In the genomic region with DNA sequence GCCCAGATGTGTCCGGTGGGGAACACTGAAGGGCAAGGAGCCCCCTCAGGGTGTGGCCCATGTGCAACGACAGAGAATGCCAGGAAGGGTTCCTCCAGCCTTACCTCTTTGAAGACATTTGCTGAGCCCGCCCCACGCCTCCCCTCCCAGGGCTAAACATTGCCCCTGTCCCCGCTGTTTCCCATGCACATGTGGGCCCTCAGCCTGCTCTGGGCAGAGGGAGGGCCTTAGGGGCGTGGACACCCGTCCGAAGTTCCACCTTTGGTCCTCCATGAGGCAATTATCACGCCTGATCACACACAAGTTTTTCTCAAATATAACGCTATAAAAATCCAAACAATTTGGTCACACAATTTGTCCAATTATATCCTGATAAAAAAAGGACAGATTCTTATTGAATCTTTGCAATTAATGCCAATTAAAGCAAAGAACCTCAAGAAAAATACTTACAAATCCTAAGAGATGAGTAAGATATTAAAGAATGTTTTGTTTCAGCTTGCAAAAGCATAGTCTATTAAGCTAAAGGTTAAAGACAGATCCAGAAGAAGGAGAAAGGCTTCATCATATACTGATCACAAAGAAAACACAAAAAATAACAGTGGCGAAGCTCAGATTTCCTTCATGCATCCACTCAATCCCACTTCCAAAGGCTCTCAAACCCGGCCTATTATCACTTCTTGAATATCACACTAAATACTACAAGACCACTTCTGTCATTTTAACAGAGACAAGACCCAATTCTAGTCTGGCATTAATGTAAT, we compare ENCODE assay signal across 23 cellular contexts. TPM values are rescaled to one million over a fixed set of nuclear protein-coding genes. Genes with fewer than 3 reads are reported as not detected.
"Had no signal": no experiment of that assay in that cellular context is flagged by ENCODE, and none has a peak within 500 bp of the region (broad histone marks: within the 10 kb centered on the region; RNA-seq: fewer than 3 reads in every experiment).

No MANE protein-coding gene starts in this region.

- H3K4me1 ChIP-seq: gastroesophageal sphincter, parathyroid adenoma, right atrium auricular region, stomach, testis had no signal

- H3K27ac ChIP-seq: gastroesophageal sphincter, heart right ventricle, parathyroid adenoma, right atrium auricular region, stomach, testis had no signal

- H3K9ac ChIP-seq: parathyroid adenoma had no signal

- H3K79me2 ChIP-seq: parathyroid adenoma had no signal

- H3K4me2 ChIP-seq: smooth muscle cell had no signal

- H3K36me3 ChIP-seq: gastroesophageal sphincter, heart right ventricle, right atrium auricular region, stomach had no signal

- DNase-seq: activated B cell treated with CpG ODN at 0.5 μM for 24 hours; activated CD4-positive, alpha-beta T cell treated with anti-CD3 and anti-CD28 coated beads for 48 hours; activated CD8-positive, alpha-beta T cell treated with anti-CD3 and anti-CD28 coated beads for 36 hours; activated effector memory CD4-positive, alpha-beta T cell treated with anti-CD3 and anti-CD28 coated beads, Interleukin-2, amount 50 U/mL, for 16 hours; activated T-cell treated with anti-CD3 and anti-CD28 coated beads, Interleukin-2, amount 50 U/mL, for 48 hours; effector memory CD8-positive, alpha-beta T cell; heart right ventricle; left ventricle myocardium superior; mucosa of descending colon; naive thymus-derived CD4-positive, alpha-beta T cell; stomach; testis had no signal

- H3K4me1 Mint-ChIP-seq: brain had no signal

- H3K27me3 Mint-ChIP-seq: activated CD8-positive, alpha-beta T cell treated with anti-CD3 and anti-CD28 coated beads for 36 hours; activated naive CD4-positive, alpha-beta T cell treated with anti-CD3 and anti-CD28 coated beads, Interleukin-2, amount 50 U/mL, for 24 hours; dendritic cell treated with granulocyte-macrophage colony-stimulating factor and Interleukin-4, amounts not matched to agents 40 ng/mL and 50 ng/mL, for 4 days had no signal

- H3K4me3 Mint-ChIP-seq: activated B cell treated with CpG ODN at 0.5 μM for 24 hours; activated CD8-positive, alpha-beta T cell treated with anti-CD3 and anti-CD28 coated beads for 36 hours; activated naive CD4-positive, alpha-beta T cell treated with anti-CD3 and anti-CD28 coated beads, Interleukin-2, amount 50 U/mL, for 24 hours; brain; central memory CD8-positive, alpha-beta T cell; dendritic cell treated with granulocyte-macrophage colony-stimulating factor and Interleukin-4, amounts not matched to agents 40 ng/mL and 50 ng/mL, for 4 days; effector memory CD8-positive, alpha-beta T cell; memory B cell; naive thymus-derived CD4-positive, alpha-beta T cell; T-helper 2 cell treated with Interferon-gamma antibody and Interleukin-4, amounts not matched to agents 5 μg/mL and 100 μg/mL, for 36 hours had no signal

- H2AFZ ChIP-seq: parathyroid adenoma had no signal

- H3K27ac Mint-ChIP-seq: activated B cell treated with CpG ODN at 0.5 μM for 24 hours; activated CD8-positive, alpha-beta T cell treated with anti-CD3 and anti-CD28 coated beads for 36 hours; activated naive CD4-positive, alpha-beta T cell treated with anti-CD3 and anti-CD28 coated beads, Interleukin-2, amount 50 U/mL, for 24 hours; brain; dendritic cell treated with granulocyte-macrophage colony-stimulating factor and Interleukin-4, amounts not matched to agents 40 ng/mL and 50 ng/mL, for 4 days; effector memory CD8-positive, alpha-beta T cell; memory B cell; naive thymus-derived CD4-positive, alpha-beta T cell; T-helper 2 cell treated with Interferon-gamma antibody and Interleukin-4, amounts not matched to agents 5 μg/mL and 100 μg/mL, for 36 hours had no signal

- H3K4me3 ChIP-seq: gastroesophageal sphincter, heart right ventricle, mucosa of descending colon, right atrium auricular region, smooth muscle cell, stomach, testis had no signal

- H3K9me3 Mint-ChIP-seq: effector memory CD8-positive, alpha-beta T cell had no signal

- H3K27me3 ChIP-seq: gastroesophageal sphincter, right atrium auricular region, testis had no signal

- H3K9me3 ChIP-seq: testis had no signal

RNA-seq across cellular contexts. Expression of a gene that starts 55.2 kb away (rescaled TPM):
- polyA plus RNA-seq: keratinocyte had no signal
